Comparison of ENCODE assay signal across 18 cellular contexts in the genomic region with DNA sequence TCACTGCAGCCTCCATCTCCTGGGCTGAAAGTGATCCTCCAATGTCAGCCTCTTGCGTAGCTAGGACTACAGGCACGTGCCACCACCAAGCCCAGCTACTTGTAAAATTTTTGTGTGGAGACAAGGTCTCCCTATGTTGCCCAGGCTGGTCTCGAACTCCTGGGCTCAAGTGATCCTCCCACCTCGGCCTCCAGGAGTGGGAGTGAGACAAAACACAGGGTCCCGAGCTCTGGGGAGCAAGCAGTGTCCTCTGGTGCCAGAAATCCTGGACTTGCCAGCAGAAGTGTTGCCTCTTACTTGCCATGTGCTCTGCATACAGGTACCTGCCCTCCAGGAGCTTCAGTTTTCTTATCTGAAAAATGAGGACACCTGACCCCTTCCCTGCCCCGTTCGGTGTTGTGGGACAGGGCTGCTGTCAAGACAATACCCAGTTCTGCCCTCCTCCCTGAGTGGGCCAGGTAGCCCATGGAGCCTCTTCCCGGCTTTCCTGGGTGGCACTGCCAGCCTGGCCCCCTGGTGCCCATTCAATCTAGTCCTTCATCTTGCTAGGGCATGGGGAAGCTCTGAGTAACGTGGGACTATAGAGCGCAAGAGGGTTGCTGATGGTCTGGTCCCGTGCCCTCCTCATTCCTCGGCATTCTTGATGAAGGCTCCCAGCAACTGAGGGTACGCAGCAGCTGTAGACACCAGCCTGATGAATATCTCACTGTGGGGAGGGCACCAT.
DNase-seq lines count a peak whose midpoint lies in the region; ATAC-seq and TF ChIP-seq lines count a peak whose summit lies in the region.
"Had no signal": no experiment of that assay in that cellular context is flagged by ENCODE, and none has a peak within 500 bp of the region (broad histone marks: within the 10 kb centered on the region; RNA-seq: fewer than 3 reads in every experiment).

No MANE protein-coding gene starts in this region.

- H2BK5ac ChIP-seq in neuronal stem cell (ENCODE audit: low read length) = no peak overlapping the region

- H3K18ac ChIP-seq in neuronal stem cell (ENCODE audit: low read length) = peak overlapping the region; percentile 27

- no peak overlapping the region for H3K14ac ChIP-seq in neuronal stem cell (ENCODE audit: low read length)

- ATAC-seq in activated CD4-positive, alpha-beta T cell treated with anti-CD3 and anti-CD28 coated beads for 36 hours = no peak
- ATAC-seq in natural killer cell treated with Interleukin-12 subunit alpha and Interleukin-12 subunit beta and Interleukin-15 and Interleukin-18, amount 100 ng/mL, for 72 hours = no peak
- no peak for ATAC-seq in natural killer cell
- no peak for ATAC-seq in GM18519 (IDR thresholded peaks at IDR 0.05; ENCODE audit: low FRiP score, unreplicated experiment)
- no peak for ATAC-seq in GM21723 (IDR thresholded peaks at IDR 0.05; ENCODE audit: unreplicated experiment)

- peaks cover 0 to 4% of the 10 kb centered on the region in 2 donors for H3K9me3 ChIP-seq in neuronal stem cell (replicated peaks in 1 of 2; ENCODE audit: control insufficient read depth in 2 of 2, insufficient read depth in 1 of 2, low read depth in 1 of 2, low read length in 2 of 2)

- TF ChIP-seq CTCF in natural killer cell (IDR thresholded peaks at IDR 0.05) = no peak

- no peaks in the 10 kb centered on the region for H3K9me3 Mint-ChIP-seq in activated CD4-positive, alpha-beta T cell treated with anti-CD3 and anti-CD28 coated beads, Interleukin-2, amount 10 ng/mL, durations not matched to agents 24 days and 14 days
- no peaks in the 10 kb centered on the region for H3K9me3 Mint-ChIP-seq in activated CD4-positive, alpha-beta T cell treated with anti-CD3 and anti-CD28 coated beads for 36 hours (ENCODE audit: low read depth)
- no peaks in the 10 kb centered on the region for H3K9me3 Mint-ChIP-seq in natural killer cell treated with Interleukin-12 subunit alpha and Interleukin-12 subunit beta and Interleukin-15 and Interleukin-18, amount 100 ng/mL, for 72 hours
- no peaks in the 10 kb centered on the region for H3K9me3 Mint-ChIP-seq in natural killer cell

- H3K27ac Mint-ChIP-seq in activated CD4-positive, alpha-beta T cell treated with anti-CD3 and anti-CD28 coated beads, Interleukin-2, amount 10 ng/mL, durations not matched to agents 24 days and 14 days = no peak overlapping the region
- H3K27ac Mint-ChIP-seq in activated CD4-positive, alpha-beta T cell treated with anti-CD3 and anti-CD28 coated beads for 36 hours = no peak overlapping the region
- no peak overlapping the region for H3K27ac Mint-ChIP-seq in natural killer cell treated with Interleukin-12 subunit alpha and Interleukin-12 subunit beta and Interleukin-15 and Interleukin-18, amount 100 ng/mL, for 72 hours
- no peak overlapping the region for H3K27ac Mint-ChIP-seq in natural killer cell
- H3K27ac Mint-ChIP-seq: CD14-positive monocyte had no signal

- H2BK120ac ChIP-seq in neuronal stem cell (ENCODE audit: low read depth, low read length) = no peak overlapping the region

- H3K27ac ChIP-seq in neuronal stem cell (replicated peaks; ENCODE audit: low read length) = no peak overlapping the region

- H4K91ac ChIP-seq in neuronal stem cell (ENCODE audit: low read depth, low read length, poor library complexity) = no peak overlapping the region

- peak; percentile 45 for DNase-seq in activated CD4-positive, alpha-beta T cell treated with anti-CD3 and anti-CD28 coated beads, Interleukin-2, amount 10 ng/mL, durations not matched to agents 24 days and 14 days
- no peak for DNase-seq in activated CD4-positive, alpha-beta T cell treated with anti-CD3 and anti-CD28 coated beads for 36 hours
- peak; percentile 31 for DNase-seq in natural killer cell treated with Interleukin-12 subunit alpha and Interleukin-12 subunit beta and Interleukin-15 and Interleukin-18, amount 100 ng/mL, for 72 hours (ENCODE audit: low spot score)
- DNase-seq in natural killer cell (no peak), neuronal stem cell (ENCODE audit: low spot score) (no peak), HuH-7.5 (ENCODE audit: low spot score) (no peak)
- DNase-seq: 8988T, DMS79, IMR-90, NCI-H1417, NCI-H187 treated with DMSO at 0.1 percent for 48 hours, NCI-H2227 treated with DMSO at 0.1 percent for 48 hours, NCI-H510A treated with DMSO at 0.1 percent for 48 hours, NCI-H82, OCI-M1 had no signal

- H3K4me3 Mint-ChIP-seq in activated CD4-positive, alpha-beta T cell treated with anti-CD3 and anti-CD28 coated beads, Interleukin-2, amount 10 ng/mL, durations not matched to agents 24 days and 14 days = no peak overlapping the region
- H3K4me3 Mint-ChIP-seq in activated CD4-positive, alpha-beta T cell treated with anti-CD3 and anti-CD28 coated beads for 36 hours = no peak overlapping the region
- H3K4me3 Mint-ChIP-seq in natural killer cell treated with Interleukin-12 subunit alpha and Interleukin-12 subunit beta and Interleukin-15 and Interleukin-18, amount 100 ng/mL, for 72 hours = no peak overlapping the region
- H3K4me3 Mint-ChIP-seq in natural killer cell = no peak overlapping the region
- H3K4me3 Mint-ChIP-seq: CD14-positive monocyte had no signal

- H3K36me3 ChIP-seq in neuronal stem cell (replicated peaks in 1 of 2; ENCODE audit: control insufficient read depth in 2 of 2, insufficient read depth in 2 of 2, low read length in 2 of 2) = no peaks in the 10 kb centered on the region

- whole genome bisulfite sequencing in neuronal stem cell (ENCODE audit: extremely low coverage in 2 of 2, insufficient read length in 2 of 2, insufficient replicate concordance in 1 of 2), 2 donors = no CpG with 5 or more reads among the region's 13 CpGs

- no peak overlapping the region for H2AK5ac ChIP-seq in neuronal stem cell (ENCODE audit: low read depth, low read length)

- no peaks in the 10 kb centered on the region for H3K4me1 ChIP-seq in neuronal stem cell (ENCODE audit: control insufficient read depth in 2 of 2, insufficient read depth in 1 of 2, low read depth in 1 of 2, low read length in 2 of 2)

- no peak overlapping the region for H3K9ac ChIP-seq in neuronal stem cell (ENCODE audit: low read depth, low read length, poor library complexity)

- H3K79me1 ChIP-seq in neuronal stem cell (ENCODE audit: low read depth, low read length) = no peaks in the 10 kb centered on the region

- POLR2A ChIA-PET in activated CD4-positive, alpha-beta T cell treated with anti-CD3 and anti-CD28 coated beads for 36 hours (lab: Charles Lee) = no interaction called here

- H3K27me3 Mint-ChIP-seq in activated CD4-positive, alpha-beta T cell treated with anti-CD3 and anti-CD28 coated beads, Interleukin-2, amount 10 ng/mL, durations not matched to agents 24 days and 14 days = no peaks in the 10 kb centered on the region
- peaks cover 2% of the 10 kb centered on the region for H3K27me3 Mint-ChIP-seq in activated CD4-positive, alpha-beta T cell treated with anti-CD3 and anti-CD28 coated beads for 36 hours
- peaks cover 0 to 2% of the 10 kb centered on the region in 2 donors for H3K27me3 Mint-ChIP-seq in natural killer cell treated with Interleukin-12 subunit alpha and Interleukin-12 subunit beta and Interleukin-15 and Interleukin-18, amount 100 ng/mL, for 72 hours
- H3K27me3 Mint-ChIP-seq in natural killer cell (ENCODE audit: low read depth in 2 of 2) = no peaks in the 10 kb centered on the region

- no peaks in the 10 kb centered on the region for H3K27me3 ChIP-seq in neuronal stem cell (ENCODE audit: control insufficient read depth in 3 of 3, insufficient read depth in 3 of 3, low read depth in 1 of 3, low read length in 3 of 3)

- intact Hi-C loops in activated CD4-positive, alpha-beta T cell treated with anti-CD3 and anti-CD28 coated beads, Interleukin-2, amount 10 ng/mL, durations not matched to agents 24 days and 14 days (cut with micrococcal nuclease) = no loop called here
- intact Hi-C loops in activated CD4-positive, alpha-beta T cell treated with anti-CD3 and anti-CD28 coated beads for 36 hours (cut with DNase I, micrococcal nuclease) = no loop called here
- intact Hi-C loops in natural killer cell (cut with micrococcal nuclease) = no loop called here

- H2BK12ac ChIP-seq in neuronal stem cell (ENCODE audit: low read length) = no peak overlapping the region

- H3K4ac ChIP-seq in neuronal stem cell (ENCODE audit: low read length) = no peak overlapping the region

- no peak overlapping the region for H3K4me3 ChIP-seq in neuronal stem cell (ENCODE audit: low read length in 2 of 2)

- H4K8ac ChIP-seq in neuronal stem cell (ENCODE audit: low read depth, low read length) = no peak overlapping the region

- CTCF ChIA-PET in activated CD4-positive, alpha-beta T cell treated with anti-CD3 and anti-CD28 coated beads for 36 hours (lab: Charles Lee) = interaction anchor here (0.6 kb wide), 1 partner anchor 188 kb away, joined by 3 read pairs; no protein-coding TSS in a partner anchor

- no peak overlapping the region for H3K23ac ChIP-seq in neuronal stem cell (ENCODE audit: low read depth, low read length, poor library complexity)

- H2BK15ac ChIP-seq in neuronal stem cell (ENCODE audit: low read length) = no peak overlapping the region

- no peaks in the 10 kb centered on the region for H3K36me3 Mint-ChIP-seq in activated CD4-positive, alpha-beta T cell treated with anti-CD3 and anti-CD28 coated beads, Interleukin-2, amount 10 ng/mL, durations not matched to agents 24 days and 14 days (ENCODE audit: low read depth)
- H3K36me3 Mint-ChIP-seq in activated CD4-positive, alpha-beta T cell treated with anti-CD3 and anti-CD28 coated beads for 36 hours (ENCODE audit: low read depth) = no peaks in the 10 kb centered on the region
- no peaks in the 10 kb centered on the region for H3K36me3 Mint-ChIP-seq in natural killer cell treated with Interleukin-12 subunit alpha and Interleukin-12 subunit beta and Interleukin-15 and Interleukin-18, amount 100 ng/mL, for 72 hours
- no peaks in the 10 kb centered on the region for H3K36me3 Mint-ChIP-seq in natural killer cell
- H3K36me3 Mint-ChIP-seq: CD14-positive monocyte had no signal

- H2AFZ ChIP-seq in neuronal stem cell (ENCODE audit: low read length) = no peak overlapping the region

- no peak overlapping the region for H3K4me2 ChIP-seq in neuronal stem cell (ENCODE audit: insufficient read depth, low read length, poor library complexity, severe bottlenecking)

- no peaks in the 10 kb centered on the region for H3K4me1 Mint-ChIP-seq in activated CD4-positive, alpha-beta T cell treated with anti-CD3 and anti-CD28 coated beads, Interleukin-2, amount 10 ng/mL, durations not matched to agents 24 days and 14 days
- no peaks in the 10 kb centered on the region for H3K4me1 Mint-ChIP-seq in activated CD4-positive, alpha-beta T cell treated with anti-CD3 and anti-CD28 coated beads for 36 hours
- H3K4me1 Mint-ChIP-seq in natural killer cell treated with Interleukin-12 subunit alpha and Interleukin-12 subunit beta and Interleukin-15 and Interleukin-18, amount 100 ng/mL, for 72 hours (ENCODE audit: low read depth in 2 of 2) = no peaks in the 10 kb centered on the region
- no peaks in the 10 kb centered on the region for H3K4me1 Mint-ChIP-seq in natural killer cell
- H3K4me1 Mint-ChIP-seq: CD14-positive monocyte had no signal

Comparison
In these comparisons a context has a peak if more than half of its experiments do, and no peak if none do; other contexts are left out.
1. DNase-seq: peak in activated CD4-positive, alpha-beta T cell treated with anti-CD3 and anti-CD28 coated beads, Interleukin-2, amount 10 ng/mL, durations not matched to agents 24 days and 14 days (single experiment) and natural killer cell treated with Interleukin-12 subunit alpha and Interleukin-12 subunit beta and Interleukin-15 and Interleukin-18, amount 100 ng/mL, for 72 hours (single experiment); none in activated CD4-positive, alpha-beta T cell treated with anti-CD3 and anti-CD28 coated beads for 36 hours (single experiment), natural killer cell (single experiment), neuronal stem cell (single experiment) and HuH-7.5 (single experiment).